In the genomic region with DNA sequence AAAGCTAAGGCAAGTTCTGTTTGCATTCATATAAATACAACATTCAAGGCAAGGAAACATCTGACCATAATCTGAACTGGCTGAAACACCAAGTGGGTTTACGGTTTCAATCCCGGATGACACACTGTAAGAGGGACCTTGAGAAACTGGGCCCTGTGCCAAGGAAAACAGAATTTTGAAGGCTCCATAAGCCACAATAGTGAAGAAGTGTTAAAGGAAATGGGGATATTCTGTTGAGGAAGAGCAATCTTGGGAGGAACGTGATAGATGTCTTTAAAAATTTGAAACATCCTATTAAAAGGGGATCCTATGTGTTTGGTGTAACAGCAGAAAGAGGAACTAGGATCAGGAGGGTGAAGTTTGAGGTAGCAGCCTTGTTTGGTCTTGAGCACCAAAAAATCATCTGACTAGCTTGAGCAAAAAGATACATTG, we compare ENCODE assay signal across 1 cellular context.
TF ChIP-seq lines count a peak whose summit lies in the region.

No MANE protein-coding gene starts in this region.

TF ChIP-seq in GM12878, 131 proteins besides CTCF, POLR2A, EP300 and RAD21 (continued from another document):
- no peak for TF ChIP-seq E4F1 (IDR thresholded peaks at IDR 0.05; ENCODE audit: borderline replicate concordance, partially characterized antibody)
- TF ChIP-seq BCL3 (IDR thresholded peaks at IDR 0.05; ENCODE audit: borderline replicate concordance, insufficient read depth, low read depth, low read length, poor library complexity, severe bottlenecking), result no peak
- TF ChIP-seq SPI1 (IDR thresholded peaks at IDR 0.05; ENCODE audit: borderline replicate concordance, insufficient read depth, low read depth, low read length), result peak; percentile 97
- peak; percentile 31; the same call in 1 of the 2 replicates for TF ChIP-seq ZBTB40 (IDR thresholded peaks at IDR 0.05; ENCODE audit: borderline replicate concordance)
- TF ChIP-seq ETV6 (conservative IDR thresholded peaks at IDR 0.05 in 1 of 2, IDR thresholded peaks at IDR 0.05 in 1 of 2; ENCODE audit: borderline replicate concordance in 1 of 2, low read depth in 1 of 2), result no peak; a peak in 1 of 4 replicates
- no peak for TF ChIP-seq SIN3A (IDR thresholded peaks at IDR 0.05; ENCODE audit: low read depth, low read length)
- TF ChIP-seq, protein P1, sequence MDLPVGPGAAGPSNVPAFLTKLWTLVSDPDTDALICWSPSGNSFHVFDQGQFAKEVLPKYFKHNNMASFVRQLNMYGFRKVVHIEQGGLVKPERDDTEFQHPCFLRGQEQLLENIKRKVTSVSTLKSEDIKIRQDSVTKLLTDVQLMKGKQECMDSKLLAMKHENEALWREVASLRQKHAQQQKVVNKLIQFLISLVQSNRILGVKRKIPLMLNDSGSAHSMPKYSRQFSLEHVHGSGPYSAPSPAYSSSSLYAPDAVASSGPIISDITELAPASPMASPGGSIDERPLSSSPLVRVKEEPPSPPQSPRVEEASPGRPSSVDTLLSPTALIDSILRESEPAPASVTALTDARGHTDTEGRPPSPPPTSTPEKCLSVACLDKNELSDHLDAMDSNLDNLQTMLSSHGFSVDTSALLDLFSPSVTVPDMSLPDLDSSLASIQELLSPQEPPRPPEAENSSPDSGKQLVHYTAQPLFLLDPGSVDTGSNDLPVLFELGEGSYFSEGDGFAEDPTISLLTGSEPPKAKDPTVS (IDR thresholded peaks at IDR 0.05; ENCODE audit: low read depth, low read length), result no peak
- TF ChIP-seq CBFB (IDR thresholded peaks at IDR 0.05; ENCODE audit: low read depth), result peak; percentile 53; the same call in 1 of the 2 replicates
- TF ChIP-seq RUNX3 (IDR thresholded peaks at IDR 0.05; ENCODE audit: low read length), result peak; percentile 81
- no peak for TF ChIP-seq POLR2AphosphoS5 (IDR thresholded peaks at IDR 0.05; ENCODE audit: low read length)
- TF ChIP-seq NFYA (IDR thresholded peaks at IDR 0.05; ENCODE audit: borderline replicate concordance, low read depth, low read length), result no peak
- no peak for TF ChIP-seq BACH1 (IDR thresholded peaks at IDR 0.05; ENCODE audit: borderline replicate concordance)
- TF ChIP-seq ZNF622 (IDR thresholded peaks at IDR 0.05), result no peak
- TF ChIP-seq, protein P2, sequence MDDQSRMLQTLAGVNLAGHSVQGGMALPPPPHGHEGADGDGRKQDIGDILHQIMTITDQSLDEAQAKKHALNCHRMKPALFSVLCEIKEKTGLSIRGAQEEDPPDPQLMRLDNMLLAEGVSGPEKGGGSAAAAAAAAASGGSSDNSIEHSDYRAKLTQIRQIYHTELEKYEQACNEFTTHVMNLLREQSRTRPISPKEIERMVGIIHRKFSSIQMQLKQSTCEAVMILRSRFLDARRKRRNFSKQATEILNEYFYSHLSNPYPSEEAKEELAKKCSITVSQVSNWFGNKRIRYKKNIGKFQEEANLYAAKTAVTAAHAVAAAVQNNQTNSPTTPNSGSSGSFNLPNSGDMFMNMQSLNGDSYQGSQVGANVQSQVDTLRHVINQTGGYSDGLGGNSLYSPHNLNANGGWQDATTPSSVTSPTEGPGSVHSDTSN (IDR thresholded peaks at IDR 0.05; ENCODE audit: insufficient replicate concordance, low read depth, low read length), result no peak
- TF ChIP-seq ZNF217 (IDR thresholded peaks at IDR 0.05), result peak; percentile 68; the same call in 1 of the 2 replicates
- no peak for TF ChIP-seq ESRRA (IDR thresholded peaks at IDR 0.05; ENCODE audit: low read length)
- no peak for TF ChIP-seq SUZ12 (IDR thresholded peaks at IDR 0.05; ENCODE audit: unreplicated experiment)
- no peak for TF ChIP-seq FOXK2 (IDR thresholded peaks at IDR 0.05)
- TF ChIP-seq RCOR1 (conservative IDR thresholded peaks at IDR 0.05; ENCODE audit: low read depth, low read length), result no peak
